ENCODE assay signal across 8 cellular contexts in genomic region chr6:30555428-30556005, GRCh38. TPM values are rescaled to one million over a fixed set of nuclear protein-coding genes. Genes with fewer than 3 reads are reported as not detected.
DNase-seq lines count a peak whose midpoint lies in the region; ATAC-seq and TF ChIP-seq lines count a peak whose summit lies in the region.

No MANE protein-coding gene starts in this region.

- WGBS in stomach, 5 donors = 0 to 3% (median 2%) methylated on average over 30 to 32 of the region's 32 CpGs

- intact Hi-C loops in activated naive CD4-positive, alpha-beta T cell treated with anti-CD3 and anti-CD28 coated beads for 36 hours (cut with micrococcal nuclease) = loop anchor here (1.0 to 10.0 kb wide), 13 partner anchors 16 to 491 kb away; partner anchors contain the start of genes ABCF1, HLA-E, MDC1 and MRPS18B
- intact Hi-C loops in left lung (cut with DNase I) = no loop called here
- intact Hi-C loops in stomach (cut with DNase I; ENCODE audit: low total_unique reads) = no loop called here

- no peak for TF ChIP-seq EP300 in stomach (IDR thresholded peaks at IDR 0.05)

- H3K4me1 ChIP-seq in left lung (peaks cover 16 to 30% of the 10 kb centered on the region in 2 donors), stomach (peaks cover 17 to 36% (median 28%) of the 10 kb centered on the region in 4 donors)

- peaks cover 45% of the 10 kb centered on the region for H3K36me3 Mint-ChIP-seq in activated naive CD4-positive, alpha-beta T cell treated with anti-CD3 and anti-CD28 coated beads for 36 hours (ENCODE audit: low read depth)

- no peaks in the 10 kb centered on the region for H3K9me3 Mint-ChIP-seq in activated naive CD4-positive, alpha-beta T cell treated with anti-CD3 and anti-CD28 coated beads for 36 hours

- DNase-seq in activated naive CD4-positive, alpha-beta T cell treated with anti-CD3 and anti-CD28 coated beads for 36 hours = no peak
- no peak for DNase-seq in activated naive CD4-positive, alpha-beta T cell (lab: John Stamatoyannopoulos, UW)
- DNase-seq in RPMI8226 = peak; percentile 17
- DNase-seq in coronary artery (ENCODE audit: low spot score) = peak; percentile 83
- peak; percentile 55 to 81 for DNase-seq in left lung
- peak; percentile 46 for DNase-seq in stomach
- DNase-seq in SIG-M5 treated with dmso at 0.1 percent for 504 hours (lab: John Stamatoyannopoulos, UW; ENCODE audit: unreplicated experiment) = no peak
- no peak for DNase-seq in HuH-7.5 (ENCODE audit: low spot score)

- H3K4me1 Mint-ChIP-seq in activated naive CD4-positive, alpha-beta T cell treated with anti-CD3 and anti-CD28 coated beads for 36 hours (ENCODE audit: low read depth) = peaks cover 38% of the 10 kb centered on the region

- H3K4me3 ChIP-seq in coronary artery (peak overlapping the region; percentile 96), left lung (peak overlapping the region; percentile 84 to 100), stomach (peak overlapping the region; percentile 82 to 98 (median 93))

- H3K4me3 Mint-ChIP-seq in activated naive CD4-positive, alpha-beta T cell treated with anti-CD3 and anti-CD28 coated beads for 36 hours = peak overlapping the region; percentile 99

- no peaks in the 10 kb centered on the region for H3K9me3 ChIP-seq in left lung
- no peaks in the 10 kb centered on the region for H3K9me3 ChIP-seq in stomach

- peaks cover 0 to 35% of the 10 kb centered on the region in 2 donors for H3K36me3 ChIP-seq in left lung
- peaks cover 21 to 43% (median 39%) of the 10 kb centered on the region in 4 donors for H3K36me3 ChIP-seq in stomach

- ATAC-seq in left lung = peak; percentile 5

- no peaks in the 10 kb centered on the region for H3K27me3 Mint-ChIP-seq in activated naive CD4-positive, alpha-beta T cell treated with anti-CD3 and anti-CD28 coated beads for 36 hours (ENCODE audit: low read depth)

- no peak for TF ChIP-seq POLR2A in stomach (IDR thresholded peaks at IDR 0.05)

- no peak for TF ChIP-seq CTCF in coronary artery (IDR thresholded peaks at IDR 0.05)
- TF ChIP-seq CTCF in left lung (IDR thresholded peaks at IDR 0.05) = no peak
- TF ChIP-seq CTCF in stomach (IDR thresholded peaks at IDR 0.05) = no peak

- peak overlapping the region; percentile 100 for H3K27ac Mint-ChIP-seq in activated naive CD4-positive, alpha-beta T cell treated with anti-CD3 and anti-CD28 coated beads for 36 hours

- H3K27ac ChIP-seq in coronary artery = peak overlapping the region; percentile 96 to 97
- H3K27ac ChIP-seq in left lung = peak overlapping the region; percentile 98 to 100
- peak overlapping the region; percentile 97 to 100 (median 98) for H3K27ac ChIP-seq in stomach

- no peaks in the 10 kb centered on the region for H3K27me3 ChIP-seq in left lung
- H3K27me3 ChIP-seq in stomach = no peaks in the 10 kb centered on the region

- CTCF ChIA-PET in activated naive CD4-positive, alpha-beta T cell treated with anti-CD3 and anti-CD28 coated beads for 36 hours (lab: Charles Lee) = interaction anchor here (1.7 to 6.3 kb wide), 3 partner anchors 13 to 71 kb away, joined by 4 to 70 read pairs (median 36); no protein-coding TSS in a partner anchor

RNA-seq across cellular contexts. Expression of gene GNL1, which starts 0.8 kb away (rescaled TPM):
- 10 to 100 TPM; 78.2 to 82.1 TPM for total RNA-seq in activated naive CD4-positive, alpha-beta T cell treated with anti-CD3 and anti-CD28 coated beads for 36 hours
- total RNA-seq in left lung (10 to 100 TPM; 52.5 to 61.0 TPM), stomach (10 to 100 TPM; 12.7 to 39.7 (median 19.2) TPM)
- polyA plus RNA-seq in stomach = 10 to 100 TPM; 42.6 to 53.3 (median 48.9) TPM

RNA-seq across cellular contexts. Expression of gene PRR3, which starts 1.6 kb away (rescaled TPM):
- total RNA-seq in activated naive CD4-positive, alpha-beta T cell treated with anti-CD3 and anti-CD28 coated beads for 36 hours = 10 to 100 TPM; 21.7 to 22.0 TPM
- total RNA-seq in left lung (10 to 100 TPM in 1 of 2 donors, 1 to 10 TPM in 1; 5.7 to 10.1 TPM), stomach (10 to 100 TPM in 2 of 5 donors, under 1 TPM in 1, not detected in 2; 0.89 to 10.7 (median 10.5) TPM)
- polyA plus RNA-seq in stomach = 1 to 10 TPM; 4.1 to 7.1 (median 5.5) TPM

RNA-seq across cellular contexts. Expression of gene ABCF1, which starts 15.7 kb away (rescaled TPM):
- 10 to 100 TPM; 79.5 to 82.7 TPM for total RNA-seq in activated naive CD4-positive, alpha-beta T cell treated with anti-CD3 and anti-CD28 coated beads for 36 hours
- 10 to 100 TPM; 37.9 to 47.6 TPM for total RNA-seq in left lung
- total RNA-seq in stomach = 10 to 100 TPM in 4 of 5 donors, 1 to 10 TPM in 1; 7.6 to 32.6 (median 28.3) TPM
- polyA plus RNA-seq in stomach = 10 to 100 TPM; 17.1 to 28.0 (median 26.8) TPM

Comparison
In these comparisons a context has a peak if more than half of its experiments do, and no peak if none do; other contexts are left out.
1. DNase-seq: peak in RPMI8226 (single experiment), coronary artery (single experiment), left lung (2 of 2) and stomach (single experiment); none in activated naive CD4-positive, alpha-beta T cell treated with anti-CD3 and anti-CD28 coated beads for 36 hours (single experiment), activated naive CD4-positive, alpha-beta T cell (0 of 4), SIG-M5 treated with dmso at 0.1 percent for 504 hours (single experiment) and HuH-7.5 (single experiment).
2. Peak in every context shown above with its lines, with median percentiles within 50 percentile points of each other: H3K27ac ChIP-seq and H3K4me3 ChIP-seq.